8 cellular contexts compared by ENCODE assay signal in genomic region chr11:2902784-2903671, GRCh38. TPM values are rescaled to one million over a fixed set of nuclear protein-coding genes. Genes with fewer than 3 reads are reported as not detected.
DNase-seq lines count a peak whose midpoint lies in the region; ATAC-seq and TF ChIP-seq lines count a peak whose summit lies in the region.

No MANE protein-coding gene starts in this region.

- H2AFZ ChIP-seq in PC-3 (ENCODE audit: low read length): no peak overlapping the region

- no peak for DNase-seq in PC-3
- DNase-seq in foreskin fibroblast: no peak
- DNase-seq in gastrocnemius medialis: no peak
- DNase-seq in SKM-1 (lab: John Stamatoyannopoulos, UW; ENCODE audit: unreplicated experiment): no peak
- DNase-seq in NCI-H187 treated with DMSO at 0.1 percent for 48 hours (lab: John Stamatoyannopoulos, UW): no peak
- no peak for DNase-seq in NCI-H146 treated with DMSO at 0.1 percent for 48 hours (lab: John Stamatoyannopoulos, UW; ENCODE audit: unreplicated experiment)
- DNase-seq in NCI-H524 (lab: John Stamatoyannopoulos, UW): no peak

- CTCF ChIA-PET in PC-3 (lab: Charles Lee): interaction anchor here (1.0 kb wide), 1 partner anchor 27 kb away, joined by 3 read pairs; no protein-coding TSS in a partner anchor

- H4K20me1 ChIP-seq in PC-3 (ENCODE audit: low read length): no peaks in the 10 kb centered on the region

- H3K9ac ChIP-seq in PC-3 (ENCODE audit: low read length): peak overlapping the region; percentile 57; the same call in 1 of the 2 replicates

- H3K27me3 ChIP-seq in PC-3 (ENCODE audit: low read length) (no peaks in the 10 kb centered on the region), gastrocnemius medialis (peaks cover 8 to 23% (median 15%) of the 10 kb centered on the region in 3 donors)

- POLR2A ChIA-PET in PC-3 (lab: Charles Lee; ENCODE audit: unreplicated experiment): no interaction called here

- BruUV-seq in PC-3 (replicated peaks; lab: Mats Ljungman, UMichigan): no TSS peak

- H3K79me2 ChIP-seq in PC-3 (ENCODE audit: low read length): no peaks in the 10 kb centered on the region

- peaks cover 45% of the 10 kb centered on the region for H3K4me1 ChIP-seq in PC-3 (ENCODE audit: insufficient read depth, low read length)
- H3K4me1 ChIP-seq in gastrocnemius medialis: peaks cover 3 to 9% of the 10 kb centered on the region in 2 donors

- TF ChIP-seq CTCF in PC-3 (conservative IDR thresholded peaks at IDR 0.05; ENCODE audit: low read depth, low read length) (no peak), foreskin fibroblast (IDR thresholded peaks at IDR 0.05; ENCODE audit: low read depth, low read length) (no peak), gastrocnemius medialis (IDR thresholded peaks at IDR 0.05 in 4 of 5, conservative IDR thresholded peaks at IDR 0.05 in 1 of 5) (no peak)

- in situ Hi-C loops in gastrocnemius medialis (cut with MboI; ENCODE audit: low sequenced_read_pairs in 4 of 4): no loop called here

- no peaks in the 10 kb centered on the region for H3K9me3 ChIP-seq in PC-3 (ENCODE audit: low read length)
- H3K9me3 ChIP-seq in gastrocnemius medialis: no peaks in the 10 kb centered on the region

- no peak overlapping the region for H3K27ac ChIP-seq in PC-3 (ENCODE audit: low read length)
- H3K27ac ChIP-seq in gastrocnemius medialis: peak overlapping the region in 1 of 4 donors; percentile 62

- intact Hi-C loops in PC-3 (cut with micrococcal nuclease) (no loop called here), gastrocnemius medialis (cut with DNase I; ENCODE audit: low total_unique reads) (loop anchor here (5.0 kb wide), 1 partner anchor 519 kb away; no protein-coding TSS in a partner anchor)

- TF ChIP-seq POLR2A in gastrocnemius medialis (IDR thresholded peaks at IDR 0.05): no peak

- no peaks in the 10 kb centered on the region for H3F3A ChIP-seq in PC-3 (ENCODE audit: low read length, unreplicated experiment)

- H3K36me3 ChIP-seq in PC-3 (ENCODE audit: low read depth, low read length) (no peaks in the 10 kb centered on the region), gastrocnemius medialis (no peaks in the 10 kb centered on the region)

- H3K4me2 ChIP-seq in PC-3 (ENCODE audit: low read length): peak overlapping the region; percentile 93

- no peaks in the 10 kb centered on the region for H3K9me2 ChIP-seq in PC-3 (replicated peaks; ENCODE audit: low read length)

- ATAC-seq in GM19395 (IDR thresholded peaks at IDR 0.05; ENCODE audit: unreplicated experiment) (peak; percentile 4), PC-3 (peak; percentile 1; the same call in 1 of the 2 replicates), gastrocnemius medialis (no peak)

- H3K4me3 ChIP-seq in PC-3 (ENCODE audit: low read length) (peak overlapping the region; percentile 73), foreskin fibroblast (ENCODE audit: low read depth in 1 of 2, low read length in 2 of 2) (peak overlapping the region; percentile 74 to 84), gastrocnemius medialis (peak overlapping the region in 3 of 4 donors; percentile 62 to 65 (median 64))

RNA-seq across cellular contexts. Expression of gene CDKN1C, which starts 17.5 kb away (rescaled TPM):
- total RNA-seq in PC-3 (2014; rRNA removed) (12.0 and 12.9 TPM in 2 replicates), gastrocnemius medialis (10 to 100 TPM; 22.0 to 56.9 (median 38.5) TPM)

RNA-seq across cellular contexts. Expression of gene PHLDA2, which starts 26.2 kb away (rescaled TPM):
- total RNA-seq in PC-3 (2014; rRNA removed) (101 and 110 TPM in 2 replicates), gastrocnemius medialis (1 to 10 TPM in 1 of 4 donors, not detected in 3; 1.4 TPM)

Comparison
In these comparisons a context has a peak if more than half of its experiments do, and no peak if none do; other contexts are left out.
1. ATAC-seq: peak in GM19395 (single experiment) and PC-3 (single experiment); none in gastrocnemius medialis (0 of 2).
2. RNA of gene PHLDA2, which starts 26.2 kb away (total RNA-seq): 101 to 110 TPM in PC-3; 1.4 TPM in gastrocnemius medialis; every median in the first group is over 10 times any median in the second.
3. Peak in every context shown above with its lines, with median percentiles within 50 percentile points of each other: H3K4me3 ChIP-seq.